7 cellular contexts compared by ENCODE assay signal in genomic region chr1:79152-79551, GRCh38. TPM values are rescaled to one million over a fixed set of nuclear protein-coding genes. Genes with fewer than 3 reads are reported as not detected.
"Had no signal": no experiment of that assay in that cellular context is flagged by ENCODE, and none has a peak within 500 bp of the region (broad histone marks: within the 10 kb centered on the region; RNA-seq: fewer than 3 reads in every experiment).

No MANE protein-coding gene starts in this region.

RNA-seq across cellular contexts. Expression of gene OR4F5, which starts 13.9 kb away (rescaled TPM):
- total RNA-seq: GM23248, GM23338, H1, H4, H7, H9, HFFc6 had no signal
- polyA plus RNA-seq: GM23248, GM23338, H1 had no signal
